ENCODE assay signal across 13 cellular contexts in the genomic region with DNA sequence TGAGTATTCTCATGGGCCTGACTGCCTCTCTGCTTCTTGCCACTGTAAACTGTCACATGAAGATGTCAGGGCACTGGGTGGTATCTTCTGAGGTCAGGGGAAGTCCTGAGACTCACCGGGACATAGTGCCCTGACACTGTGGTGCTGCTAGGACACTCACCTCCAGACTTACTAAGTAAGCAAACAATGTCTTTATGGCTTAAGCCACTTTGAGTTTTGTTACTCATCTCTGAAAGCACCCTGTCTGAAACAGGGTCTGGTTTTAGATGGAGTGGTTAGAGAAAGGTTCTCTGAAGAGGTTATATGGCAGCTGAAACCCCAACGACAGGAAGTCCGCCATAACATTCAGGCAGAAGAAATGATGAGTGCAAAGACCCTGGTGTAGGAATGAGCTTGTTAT. TPM values are rescaled to one million over a fixed set of nuclear protein-coding genes. Genes with fewer than 3 reads are reported as not detected.
DNase-seq lines count a peak whose midpoint lies in the region; ATAC-seq and TF ChIP-seq lines count a peak whose summit lies in the region.
"Had no signal": no experiment of that assay in that cellular context is flagged by ENCODE, and none has a peak within 500 bp of the region (broad histone marks: within the 10 kb centered on the region; RNA-seq: fewer than 3 reads in every experiment).

No MANE protein-coding gene starts in this region.

- no peak overlapping the region for H3K9ac ChIP-seq in colonic mucosa (ENCODE audit: low read depth in 2 of 2, low read length in 2 of 2)

- intact Hi-C loops in colonic mucosa (cut with DNase I) = no loop called here

- no peaks in the 10 kb centered on the region for H3K4me1 ChIP-seq in colonic mucosa
- H3K4me1 ChIP-seq: body of pancreas had no signal

- no peaks in the 10 kb centered on the region for H3K9me3 Mint-ChIP-seq in activated T-cell treated with anti-CD3 and anti-CD28 coated beads, Interleukin-2, amount 50 U/mL, for 4 hours
- no peaks in the 10 kb centered on the region for H3K9me3 Mint-ChIP-seq in T-helper 2 cell treated with Interferon-gamma antibody and Interleukin-4, amounts not matched to agents 5 μg/mL and 100 μg/mL, for 36 hours
- H3K9me3 Mint-ChIP-seq in stimulated activated naive CD8-positive, alpha-beta T cell treated with anti-CD3 and anti-CD28 coated beads, Interleukin-15, Interleukin-2, amounts not matched to agents 100 ng/mL and 50 ng/mL, for 24 hours = no peaks in the 10 kb centered on the region
- H3K9me3 Mint-ChIP-seq: naive B cell, type B pancreatic cell had no signal

- H3K4me1 Mint-ChIP-seq in activated T-cell treated with anti-CD3 and anti-CD28 coated beads, Interleukin-2, amount 50 U/mL, for 4 hours (ENCODE audit: low read depth) = peaks cover 6% of the 10 kb centered on the region
- H3K4me1 Mint-ChIP-seq in T-helper 2 cell treated with Interferon-gamma antibody and Interleukin-4, amounts not matched to agents 5 μg/mL and 100 μg/mL, for 36 hours (ENCODE audit: low read depth) = peaks cover 43% of the 10 kb centered on the region
- H3K4me1 Mint-ChIP-seq in stimulated activated naive CD8-positive, alpha-beta T cell treated with anti-CD3 and anti-CD28 coated beads, Interleukin-15, Interleukin-2, amounts not matched to agents 100 ng/mL and 50 ng/mL, for 24 hours (ENCODE audit: low read depth) = peaks cover 17% of the 10 kb centered on the region
- H3K4me1 Mint-ChIP-seq: naive B cell had no signal

- no peaks in the 10 kb centered on the region for H3K27me3 Mint-ChIP-seq in activated T-cell treated with anti-CD3 and anti-CD28 coated beads, Interleukin-2, amount 50 U/mL, for 4 hours (ENCODE audit: low read depth)
- no peaks in the 10 kb centered on the region for H3K27me3 Mint-ChIP-seq in T-helper 2 cell treated with Interferon-gamma antibody and Interleukin-4, amounts not matched to agents 5 μg/mL and 100 μg/mL, for 36 hours (ENCODE audit: low read depth)
- H3K27me3 Mint-ChIP-seq in stimulated activated naive CD8-positive, alpha-beta T cell treated with anti-CD3 and anti-CD28 coated beads, Interleukin-15, Interleukin-2, amounts not matched to agents 100 ng/mL and 50 ng/mL, for 24 hours = no peaks in the 10 kb centered on the region
- H3K27me3 Mint-ChIP-seq: naive B cell, type B pancreatic cell had no signal

- no peaks in the 10 kb centered on the region for H3K9me3 ChIP-seq in colonic mucosa
- H3K9me3 ChIP-seq: body of pancreas had no signal

- H3K36me3 Mint-ChIP-seq in activated T-cell treated with anti-CD3 and anti-CD28 coated beads, Interleukin-2, amount 50 U/mL, for 4 hours (ENCODE audit: insufficient read depth) = no peaks in the 10 kb centered on the region
- H3K36me3 Mint-ChIP-seq in T-helper 2 cell treated with Interferon-gamma antibody and Interleukin-4, amounts not matched to agents 5 μg/mL and 100 μg/mL, for 36 hours (ENCODE audit: low read depth) = peaks cover 14% of the 10 kb centered on the region
- no peaks in the 10 kb centered on the region for H3K36me3 Mint-ChIP-seq in stimulated activated naive CD8-positive, alpha-beta T cell treated with anti-CD3 and anti-CD28 coated beads, Interleukin-15, Interleukin-2, amounts not matched to agents 100 ng/mL and 50 ng/mL, for 24 hours (ENCODE audit: low read depth)
- H3K36me3 Mint-ChIP-seq: naive B cell had no signal

- H3K36me3 ChIP-seq in colonic mucosa = no peaks in the 10 kb centered on the region

- peak; percentile 69 to 83 for ATAC-seq in activated T-cell treated with anti-CD3 and anti-CD28 coated beads, Interleukin-2, amount 50 U/mL, for 4 hours
- peak; percentile 75 for ATAC-seq in HG02642 (IDR thresholded peaks at IDR 0.05; ENCODE audit: poor library complexity, unreplicated experiment)
- ATAC-seq: body of pancreas had no signal

- DNase-seq in activated T-cell treated with anti-CD3 and anti-CD28 coated beads, Interleukin-2, amount 50 U/mL, for 4 hours = no peak
- DNase-seq in activated T-cell treated with anti-CD3 and anti-CD28 coated beads for 4 hours (no peak), glomerular visceral epithelial cell (ENCODE audit: extremely low spot score) (no peak), colonic mucosa (no peak)
- DNase-seq in T-helper 2 cell treated with Interferon-gamma antibody and Interleukin-4, amounts not matched to agents 5 μg/mL and 100 μg/mL, for 36 hours (ENCODE audit: low spot score) = peak; percentile 53
- DNase-seq in effector CD8-positive, alpha-beta T cell (lab: John Stamatoyannopoulos, UW) = no peak
- DNase-seq: body of pancreas, Karpas-422, naive B cell, NCI-H2029 had no signal

- H3K27ac ChIP-seq in colonic mucosa = no peak overlapping the region
- H3K27ac ChIP-seq: body of pancreas had no signal

- no peak for TF ChIP-seq CTCF in colonic mucosa (IDR thresholded peaks at IDR 0.05)

- no peaks in the 10 kb centered on the region for H3K27me3 ChIP-seq in colonic mucosa
- H3K27me3 ChIP-seq: body of pancreas had no signal

- peak overlapping the region; percentile 28 for H3K27ac Mint-ChIP-seq in T-helper 2 cell treated with Interferon-gamma antibody and Interleukin-4, amounts not matched to agents 5 μg/mL and 100 μg/mL, for 36 hours
- H3K27ac Mint-ChIP-seq in stimulated activated naive CD8-positive, alpha-beta T cell treated with anti-CD3 and anti-CD28 coated beads, Interleukin-15, Interleukin-2, amounts not matched to agents 100 ng/mL and 50 ng/mL, for 24 hours = peak overlapping the region; percentile 23
- H3K27ac Mint-ChIP-seq: type B pancreatic cell had no signal

- no peak overlapping the region for H3K4me3 ChIP-seq in colonic mucosa
- H3K4me3 ChIP-seq: body of pancreas had no signal

- no peak overlapping the region for H3K4me3 Mint-ChIP-seq in activated T-cell treated with anti-CD3 and anti-CD28 coated beads, Interleukin-2, amount 50 U/mL, for 4 hours
- H3K4me3 Mint-ChIP-seq in T-helper 2 cell treated with Interferon-gamma antibody and Interleukin-4, amounts not matched to agents 5 μg/mL and 100 μg/mL, for 36 hours = no peak overlapping the region
- H3K4me3 Mint-ChIP-seq in stimulated activated naive CD8-positive, alpha-beta T cell treated with anti-CD3 and anti-CD28 coated beads, Interleukin-15, Interleukin-2, amounts not matched to agents 100 ng/mL and 50 ng/mL, for 24 hours = no peak overlapping the region
- H3K4me3 Mint-ChIP-seq: naive B cell, type B pancreatic cell had no signal

RNA-seq across cellular contexts. Expression of a gene that starts 22.7 kb away (rescaled TPM):
- 1 to 10 TPM; 1.3 to 2.4 (median 1.3) TPM for total RNA-seq in activated T-cell treated with anti-CD3 and anti-CD28 coated beads, Interleukin-2, amount 50 U/mL, for 4 hours
- total RNA-seq in colonic mucosa = under 1 TPM; 0.74 to 0.96 TPM
- total RNA-seq: body of pancreas had no signal

RNA-seq across cellular contexts. Expression of a gene that starts 43.9 kb away (rescaled TPM):
- total RNA-seq in activated T-cell treated with anti-CD3 and anti-CD28 coated beads, Interleukin-2, amount 50 U/mL, for 4 hours = 10 to 100 TPM; 15.6 to 27.7 (median 24.5) TPM
- total RNA-seq in colonic mucosa = 10 to 100 TPM; 52.1 to 54.0 TPM
